Comparison of ENCODE assay signal across 10 cellular contexts in the genomic region with DNA sequence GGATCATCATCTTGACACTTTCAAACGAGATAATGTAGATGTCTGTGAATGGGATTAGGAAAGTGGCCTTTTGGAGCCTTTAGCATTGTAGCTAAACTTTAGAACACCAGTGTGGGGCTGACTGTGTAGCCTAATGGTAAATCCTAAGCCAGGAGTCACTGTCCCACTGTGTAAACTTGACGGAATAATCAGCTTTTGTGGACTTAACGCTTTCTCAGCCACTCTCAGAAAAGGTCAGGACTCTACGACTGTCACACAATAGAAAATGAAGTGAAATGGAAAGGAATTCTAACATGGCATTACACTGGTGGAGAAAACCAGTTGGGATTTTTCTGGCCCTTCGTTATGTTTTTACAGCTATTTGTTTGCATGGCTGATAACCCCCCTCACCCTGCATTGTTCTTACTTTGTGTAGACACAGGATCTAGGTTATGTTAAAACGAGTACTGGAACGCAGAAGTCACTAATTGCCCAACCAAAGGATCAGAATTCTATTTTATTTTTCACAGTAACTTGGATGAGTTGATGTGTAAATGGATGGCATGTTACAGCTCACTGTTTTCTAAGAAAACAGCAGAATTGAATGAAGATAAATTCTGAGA.
"Had no signal": no experiment of that assay in that cellular context is flagged by ENCODE, and none has a peak within 500 bp of the region (broad histone marks: within the 10 kb centered on the region; RNA-seq: fewer than 3 reads in every experiment).

No MANE protein-coding gene starts in this region.

- H3K27me3 ChIP-seq: neutrophil had no signal

- H3K4me3 Mint-ChIP-seq: effector memory CD8-positive, alpha-beta T cell; naive B cell had no signal

- H3K27ac ChIP-seq: neutrophil had no signal

- H3K9me3 ChIP-seq: neutrophil had no signal

- H3K4me3 ChIP-seq: lung had no signal

- FAIRE-seq: small intestine, urothelium cell line had no signal

- H3K9me3 Mint-ChIP-seq: activated CD8-positive, alpha-beta T cell treated with anti-CD3 and anti-CD28 coated beads for 36 hours; activated naive CD4-positive, alpha-beta T cell treated with anti-CD3 and anti-CD28 coated beads for 36 hours; effector memory CD8-positive, alpha-beta T cell; immature natural killer cell; naive B cell; T-helper 2 cell treated with Interferon-gamma antibody and Interleukin-4, amounts not matched to agents 5 μg/mL and 100 μg/mL, for 36 hours had no signal

- H3K27ac Mint-ChIP-seq: activated CD8-positive, alpha-beta T cell treated with anti-CD3 and anti-CD28 coated beads for 36 hours; effector memory CD8-positive, alpha-beta T cell; immature natural killer cell had no signal

- H3K36me3 ChIP-seq: neutrophil had no signal

- H3K36me3 Mint-ChIP-seq: immature natural killer cell, naive B cell had no signal
